21 cellular contexts compared by ENCODE assay signal in the genomic region with DNA sequence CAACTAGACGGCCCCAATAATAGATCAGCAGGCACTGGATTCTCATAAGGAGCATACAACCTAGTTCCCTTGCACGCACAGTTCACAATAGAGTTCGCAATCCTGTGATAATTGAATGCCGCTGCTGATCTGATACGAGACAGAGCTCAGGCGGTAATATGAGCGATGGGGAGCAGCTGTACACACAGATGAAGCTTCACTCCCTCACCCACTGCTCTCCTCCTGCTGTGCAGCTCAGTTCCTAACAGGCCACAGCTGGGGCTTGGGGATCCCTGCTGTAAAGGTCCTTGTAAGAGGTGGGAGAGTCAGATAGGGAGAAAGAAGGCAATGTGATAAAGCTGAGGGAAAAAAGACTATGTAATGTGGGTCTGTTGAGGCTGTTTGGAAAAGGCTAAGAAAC.
"Had no signal": no experiment of that assay in that cellular context is flagged by ENCODE, and none has a peak within 500 bp of the region (broad histone marks: within the 10 kb centered on the region; RNA-seq: fewer than 3 reads in every experiment).

No MANE protein-coding gene starts in this region.

- H3K4me2 ChIP-seq: hepatocyte had no signal

- H3K4me1 ChIP-seq: esophagus muscularis mucosa, foreskin keratinocyte, gastroesophageal sphincter, heart left ventricle, parathyroid adenoma, right lobe of liver, tibial nerve, upper lobe of left lung had no signal

- H3K27ac ChIP-seq: esophagus muscularis mucosa, foreskin keratinocyte, gastroesophageal sphincter, heart left ventricle, hepatocyte, neutrophil, parathyroid adenoma, right lobe of liver, thoracic aorta, tibial nerve, upper lobe of left lung had no signal

- H3K4me3 ChIP-seq: esophagus muscularis mucosa, gastroesophageal sphincter, heart left ventricle, hepatocyte, mucosa of descending colon, right lobe of liver, thoracic aorta, tibial nerve, upper lobe of left lung had no signal

- DNase-seq: dermis blood vessel endothelial cell; effector memory CD4-positive, alpha-beta T cell; foreskin keratinocyte; heart left ventricle; kidney; mesenchymal stem cell; mucosa of descending colon; naive B cell; right lobe of liver; small intestine; stimulated activated CD4-positive, alpha-beta T cell treated with anti-CD3 and anti-CD28 coated beads, Interleukin-15, amount 100 ng/mL, for 24 hours; stimulated activated CD4-positive, alpha-beta T cell treated with anti-CD3 and anti-CD28 coated beads, Interleukin-2, amount 100 ng/mL, for 48 hours; stimulated activated naive B cell treated with anti-CD40 and anti-IgM and Interleukin-4, amounts not matched to agents 10 μg/mL and 1 μg/mL and 100 μg/mL, for 72 hours; upper lobe of left lung had no signal

- H3K9ac ChIP-seq: parathyroid adenoma had no signal

- H2AFZ ChIP-seq: hepatocyte, parathyroid adenoma had no signal

- H3K36me3 ChIP-seq: esophagus muscularis mucosa, gastroesophageal sphincter, heart left ventricle, neutrophil, right lobe of liver, thoracic aorta, tibial nerve, upper lobe of left lung had no signal

- H3K79me2 ChIP-seq: hepatocyte, parathyroid adenoma had no signal

- H3K9me3 ChIP-seq: esophagus muscularis mucosa, gastroesophageal sphincter, heart left ventricle, mucosa of descending colon, neutrophil, right lobe of liver, thoracic aorta, tibial nerve, upper lobe of left lung had no signal

- H3K27me3 ChIP-seq: esophagus muscularis mucosa, foreskin keratinocyte, gastroesophageal sphincter, heart left ventricle, hepatocyte, neutrophil, right lobe of liver, tibial nerve, upper lobe of left lung had no signal
